In genomic region chr10:131901181-131901829, GRCh38 we compare ENCODE assay signal across 8 cellular contexts. TPM values are rescaled to one million over a fixed set of nuclear protein-coding genes. Genes with fewer than 3 reads are reported as not detected.
DNase-seq lines count a peak whose midpoint lies in the region; ATAC-seq and TF ChIP-seq lines count a peak whose summit lies in the region.

No MANE protein-coding gene starts in this region.

- peaks cover 53% of the 10 kb centered on the region for H3K79me2 ChIP-seq in PC-3 (ENCODE audit: low read length)

- H3K9ac ChIP-seq in PC-3 (ENCODE audit: low read length): peak overlapping the region; percentile 83

- H3K27me3 ChIP-seq in PC-3 (ENCODE audit: low read length): no peaks in the 10 kb centered on the region
- H3K27me3 ChIP-seq in psoas muscle (ENCODE audit: insufficient read depth in 3 of 3, low read length in 2 of 3): peaks cover 0 to 17% (median 4%) of the 10 kb centered on the region in 3 donors

- peak overlapping the region; percentile 89 to 97 for H3K27ac Mint-ChIP-seq in activated naive CD4-positive, alpha-beta T cell treated with anti-CD3 and anti-CD28 coated beads, Interleukin-2, amount 50 U/mL, for 72 hours

- intact Hi-C loops in PC-3 (cut with micrococcal nuclease) (loop anchor here (5.0 kb wide), 2 partner anchors 46 to 81 kb away; partner anchors contain the start of gene BNIP3), left cardiac atrium (cut with DNase I) (loop anchor here in 1 of 2 donors (5.0 kb wide), 1 partner anchor 71 kb away; no protein-coding TSS in a partner anchor), psoas muscle (cut with DNase I) (no loop called here)

- H3K36me3 ChIP-seq in PC-3 (ENCODE audit: low read depth, low read length): no peaks in the 10 kb centered on the region; the same call in 1 of the 2 replicates
- H3K36me3 ChIP-seq in psoas muscle (ENCODE audit: insufficient read depth in 1 of 2, low read depth in 1 of 2): peaks cover 0 to 9% of the 10 kb centered on the region in 2 donors

- H3K4me3 ChIP-seq in PC-3 (ENCODE audit: low read length) (peak overlapping the region; percentile 77), psoas muscle (peak overlapping the region; percentile 84)

- BruUV-seq in PC-3 (replicated peaks; lab: Mats Ljungman, UMichigan): no TSS peak

- peaks cover 0 to 6% of the 10 kb centered on the region in 2 donors for H3K36me3 Mint-ChIP-seq in activated naive CD4-positive, alpha-beta T cell treated with anti-CD3 and anti-CD28 coated beads, Interleukin-2, amount 50 U/mL, for 72 hours

- H3K27ac ChIP-seq in PC-3 (ENCODE audit: low read length) (peak overlapping the region; percentile 19; the same call in 1 of the 2 replicates), psoas muscle (peak overlapping the region; percentile 92)

- no peaks in the 10 kb centered on the region for H3F3A ChIP-seq in PC-3 (ENCODE audit: low read length, unreplicated experiment)

- 0% methylated on average over 34 to 83 of the region's 83 CpGs for WGBS in psoas muscle, 3 donors

- peak overlapping the region; percentile 95 for H3K4me2 ChIP-seq in PC-3 (ENCODE audit: low read length)

- CTCF ChIA-PET in PC-3 (lab: Charles Lee): no interaction called here

- no peaks in the 10 kb centered on the region for H3K9me2 ChIP-seq in PC-3 (replicated peaks; ENCODE audit: low read length)

- ATAC-seq in HG02840 (IDR thresholded peaks at IDR 0.05; ENCODE audit: low FRiP score, unreplicated experiment) (peak; percentile 26), PC-3 (peak; percentile 11), left cardiac atrium (peak; percentile 31 to 40), psoas muscle (peak; percentile 17 to 31 (median 20))
- ATAC-seq in activated naive CD4-positive, alpha-beta T cell treated with anti-CD3 and anti-CD28 coated beads, Interleukin-2, amount 50 U/mL, for 72 hours: peak; percentile 4 to 6

- H3K9me3 ChIP-seq in PC-3 (ENCODE audit: low read length): no peaks in the 10 kb centered on the region
- H3K9me3 ChIP-seq in psoas muscle: no peaks in the 10 kb centered on the region

- DNase-seq in NCI-H146 (lab: John Stamatoyannopoulos, UW) (peak; percentile 58), NCI-H146 treated with DMSO at 0.1 percent for 48 hours (lab: John Stamatoyannopoulos, UW; ENCODE audit: unreplicated experiment) (no peak), PC-3 (no peak), left cardiac atrium (peak; percentile 67), psoas muscle (peak; percentile 47 to 74), NCI-H2081 treated with DMSO at 0.1 percent for 48 hours (lab: John Stamatoyannopoulos, UW) (no peak)
- peak; percentile 57 to 60 for DNase-seq in activated naive CD4-positive, alpha-beta T cell treated with anti-CD3 and anti-CD28 coated beads, Interleukin-2, amount 50 U/mL, for 72 hours (ENCODE audit: low spot score in 2 of 2)

- H3K9me3 Mint-ChIP-seq in activated naive CD4-positive, alpha-beta T cell treated with anti-CD3 and anti-CD28 coated beads, Interleukin-2, amount 50 U/mL, for 72 hours: no peaks in the 10 kb centered on the region

- POLR2A ChIA-PET in PC-3 (lab: Charles Lee; ENCODE audit: unreplicated experiment): interaction anchor here (0.7 kb wide), 1 partner anchor 149 kb away, joined by 3 read pairs; no protein-coding TSS in a partner anchor

- peaks cover 23% of the 10 kb centered on the region; the same call in 1 of the 2 replicates for H4K20me1 ChIP-seq in PC-3 (ENCODE audit: low read length)

- H2AFZ ChIP-seq in PC-3 (ENCODE audit: low read length): no peak overlapping the region

- H3K4me1 ChIP-seq in PC-3 (ENCODE audit: insufficient read depth, low read length) (peaks cover 25% of the 10 kb centered on the region), psoas muscle (peaks cover 41% of the 10 kb centered on the region)

- no peak for TF ChIP-seq CTCF in PC-3 (conservative IDR thresholded peaks at IDR 0.05; ENCODE audit: low read depth, low read length)
- TF ChIP-seq CTCF in psoas muscle (IDR thresholded peaks at IDR 0.05): no peak

RNA-seq across cellular contexts. Expression of gene PPP2R2D, which starts 0.5 kb away (rescaled TPM):
- 30.6 and 40.3 TPM in 2 replicates for total RNA-seq in PC-3 (2014; rRNA removed)
- total RNA-seq in activated naive CD4-positive, alpha-beta T cell treated with anti-CD3 and anti-CD28 coated beads, Interleukin-2, amount 50 U/mL, for 72 hours: 10 to 100 TPM; 36.2 to 41.6 TPM
- 10 to 100 TPM; 30.0 to 38.4 TPM for total RNA-seq in left cardiac atrium
- 10 to 100 TPM; 19.2 to 47.4 (median 33.0) TPM for total RNA-seq in psoas muscle
- polyA plus RNA-seq in psoas muscle: 10 to 100 TPM; 23.0 to 27.3 (median 25.7) TPM

Comparison
In these comparisons a context has a peak if more than half of its experiments do, and no peak if none do; other contexts are left out.
1. DNase-seq: peak in NCI-H146 (single experiment), activated naive CD4-positive, alpha-beta T cell treated with anti-CD3 and anti-CD28 coated beads, Interleukin-2, amount 50 U/mL, for 72 hours (2 of 2), left cardiac atrium (single experiment) and psoas muscle (2 of 2); none in NCI-H146 treated with DMSO at 0.1 percent for 48 hours (single experiment), PC-3 (single experiment) and NCI-H2081 treated with DMSO at 0.1 percent for 48 hours (single experiment).
2. Peak in every context shown above with its lines, with median percentiles within 50 percentile points of each other: ATAC-seq.